In the genomic region with DNA sequence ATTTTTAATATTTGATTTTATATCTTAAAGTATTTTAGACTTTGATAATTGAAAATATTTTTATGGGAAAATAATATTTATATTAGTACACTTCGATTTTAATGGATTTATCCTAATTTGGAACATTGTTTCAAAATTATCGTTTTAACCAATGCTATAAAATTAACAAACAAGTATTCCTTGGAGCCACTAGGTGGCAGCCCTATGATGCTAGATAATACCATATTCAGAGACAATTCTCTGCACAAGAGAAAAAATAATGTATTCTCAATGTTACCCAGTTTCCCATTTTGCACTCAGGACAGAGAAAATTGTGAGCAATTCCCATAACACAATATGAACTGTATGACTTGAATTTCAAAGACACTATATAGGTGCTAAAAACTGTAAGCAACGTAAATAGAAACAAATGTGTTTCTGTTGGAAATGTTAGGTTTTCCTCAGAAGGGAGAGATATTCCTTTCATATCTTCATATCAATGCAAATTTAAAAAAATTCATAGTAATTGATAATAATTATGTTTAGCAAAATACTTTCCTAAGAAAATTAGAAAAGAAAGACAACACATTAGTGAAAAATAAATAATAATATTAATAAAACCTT, we compare ENCODE assay signal across 9 cellular contexts.
A peak's percentile ranks its signal among the peaks of the same experiment; 100 is the strongest.
DNase-seq lines count a peak whose midpoint lies in the region; ATAC-seq and TF ChIP-seq lines count a peak whose summit lies in the region.
"Had no signal": no experiment of that assay in that cellular context is flagged by ENCODE, and none has a peak within 500 bp of the region (broad histone marks: within the 10 kb centered on the region; RNA-seq: fewer than 3 reads in every experiment).

No MANE protein-coding gene starts in this region.

- no peaks in the 10 kb centered on the region for H3K27me3 Mint-ChIP-seq in activated T-helper 1 cell treated with anti-CD3 and anti-CD28 coated beads, Interleukin-12 subunit alpha, Interleukin-12 subunit beta, Interleukin-2, Interleukin-4 antibody, amounts not matched to agents 30 ng/mL and 10 ng/mL and 1 ng/mL, durations not matched to agents 14 hours and 24 hours and 36 hours (ENCODE audit: insufficient read depth)
- H3K27me3 Mint-ChIP-seq in natural killer cell (ENCODE audit: low read depth in 2 of 2): no peaks in the 10 kb centered on the region

- H3K36me3 ChIP-seq in HEK293 (ENCODE audit: control insufficient read depth in 2 of 2, insufficient read depth in 1 of 2, low read length in 2 of 2): no peaks in the 10 kb centered on the region
- no peaks in the 10 kb centered on the region for H3K36me3 ChIP-seq in lung (ENCODE audit: control insufficient read depth in 2 of 2, insufficient read depth in 2 of 2, low read length in 2 of 2)

- in situ Hi-C loops in T47D (cut with HindIII; ENCODE audit: low pct_unique_long_range_greater_than_20kb, low sequenced_read_pairs): no loop called here

- WGBS in lung, 2 donors: 33% methylated on average over 3 of the region's 3 CpGs

- H3K4me3 Mint-ChIP-seq in activated T-helper 1 cell treated with anti-CD3 and anti-CD28 coated beads, Interleukin-12 subunit alpha, Interleukin-12 subunit beta, Interleukin-2, Interleukin-4 antibody, amounts not matched to agents 30 ng/mL and 10 ng/mL and 1 ng/mL, durations not matched to agents 14 hours and 24 hours and 36 hours: no peak overlapping the region
- H3K4me3 Mint-ChIP-seq in natural killer cell: no peak overlapping the region

- no peaks in the 10 kb centered on the region for H3K27me3 ChIP-seq in lung (ENCODE audit: control insufficient read depth, insufficient read depth)

- intact Hi-C loops in activated T-helper 1 cell treated with anti-CD3 and anti-CD28 coated beads, Interleukin-12 subunit alpha, Interleukin-12 subunit beta, Interleukin-2, Interleukin-4 antibody, amounts not matched to agents 30 ng/mL and 10 ng/mL and 1 ng/mL, durations not matched to agents 14 hours and 24 hours and 36 hours (cut with micrococcal nuclease): loop anchor here (1.0 kb wide), 1 partner anchor 245 kb away; no protein-coding TSS in a partner anchor
- intact Hi-C loops in natural killer cell (cut with micrococcal nuclease): no loop called here

- H3K4me3 ChIP-seq in HEK293 (ENCODE audit: low read depth, low read length) (no peak overlapping the region), lung (no peak overlapping the region)
- H3K4me3 ChIP-seq: skin epidermis had no signal

- H3K4me1 Mint-ChIP-seq in activated T-helper 1 cell treated with anti-CD3 and anti-CD28 coated beads, Interleukin-12 subunit alpha, Interleukin-12 subunit beta, Interleukin-2, Interleukin-4 antibody, amounts not matched to agents 30 ng/mL and 10 ng/mL and 1 ng/mL, durations not matched to agents 14 hours and 24 hours and 36 hours (ENCODE audit: low read depth): no peaks in the 10 kb centered on the region
- no peaks in the 10 kb centered on the region for H3K4me1 Mint-ChIP-seq in natural killer cell

- DNase-seq in EL: peak; percentile 41
- DNase-seq in NCI-H460 (ENCODE audit: extremely low read depth, low read depth): peak; percentile 61
- DNase-seq in T47D (ENCODE audit: low read depth in 1 of 2, low spot score in 1 of 2): peak; percentile 18 to 73
- DNase-seq in lung (ENCODE audit: low spot score): no peak
- no peak for DNase-seq in activated T-helper 1 cell treated with anti-CD3 and anti-CD28 coated beads, Interleukin-12 subunit alpha, Interleukin-12 subunit beta, Interleukin-2, Interleukin-4 antibody, amounts not matched to agents 30 ng/mL and 10 ng/mL and 1 ng/mL, durations not matched to agents 14 hours and 24 hours and 36 hours (ENCODE audit: low spot score)
- no peak for DNase-seq in natural killer cell
- no peak for DNase-seq in islet precursor cell

- no peaks in the 10 kb centered on the region for H3K36me3 Mint-ChIP-seq in activated T-helper 1 cell treated with anti-CD3 and anti-CD28 coated beads, Interleukin-12 subunit alpha, Interleukin-12 subunit beta, Interleukin-2, Interleukin-4 antibody, amounts not matched to agents 30 ng/mL and 10 ng/mL and 1 ng/mL, durations not matched to agents 14 hours and 24 hours and 36 hours (ENCODE audit: low read depth)
- no peaks in the 10 kb centered on the region for H3K36me3 Mint-ChIP-seq in natural killer cell

- CTCF ChIA-PET in HEK293 (lab: Yijun Ruan, JAX): interaction anchor here (0.7 to 1.1 kb wide), 5 partner anchors 14 to 520 kb away, joined by 3 to 6 read pairs (median 3); no protein-coding TSS in a partner anchor

- POLR2A ChIA-PET in HEK293 (lab: Yijun Ruan, JAX): no interaction called here

- H3K27ac ChIP-seq in HEK293 (ENCODE audit: extremely low read depth, low read depth, low read length) (no peak overlapping the region), lung (ENCODE audit: low read depth in 1 of 2, low read length in 1 of 2) (no peak overlapping the region)
- H3K27ac ChIP-seq: skin epidermis had no signal

- ATAC-seq in lung (ENCODE audit: insufficient read depth, low FRiP score) (peak; percentile 62), natural killer cell (no peak)

- TF ChIP-seq CTCF in HEK293 (tag by site-specific recombination; IDR thresholded peaks at IDR 0.05) (no peak), lung (IDR thresholded peaks at IDR 0.05; ENCODE audit: control extremely low read depth, extremely low read depth) (peak; percentile 24), natural killer cell (IDR thresholded peaks at IDR 0.05) (no peak)

- no peaks in the 10 kb centered on the region for H3K9me3 Mint-ChIP-seq in activated T-helper 1 cell treated with anti-CD3 and anti-CD28 coated beads, Interleukin-12 subunit alpha, Interleukin-12 subunit beta, Interleukin-2, Interleukin-4 antibody, amounts not matched to agents 30 ng/mL and 10 ng/mL and 1 ng/mL, durations not matched to agents 14 hours and 24 hours and 36 hours
- H3K9me3 Mint-ChIP-seq in natural killer cell: no peaks in the 10 kb centered on the region

- peaks cover 10% of the 10 kb centered on the region for H3K4me1 ChIP-seq in HEK293 (ENCODE audit: control insufficient read depth, insufficient read depth, low read length)
- no peaks in the 10 kb centered on the region for H3K4me1 ChIP-seq in lung (ENCODE audit: control insufficient read depth in 2 of 2, insufficient read depth in 2 of 2, low read length in 2 of 2)

- no peak overlapping the region for H3K27ac Mint-ChIP-seq in activated T-helper 1 cell treated with anti-CD3 and anti-CD28 coated beads, Interleukin-12 subunit alpha, Interleukin-12 subunit beta, Interleukin-2, Interleukin-4 antibody, amounts not matched to agents 30 ng/mL and 10 ng/mL and 1 ng/mL, durations not matched to agents 14 hours and 24 hours and 36 hours
- no peak overlapping the region for H3K27ac Mint-ChIP-seq in natural killer cell

- H3K9me3 ChIP-seq in HEK293 (ENCODE audit: control insufficient read depth, insufficient read depth, low read depth, low read length) (no peaks in the 10 kb centered on the region), lung (ENCODE audit: control insufficient read depth in 2 of 2, insufficient read depth in 1 of 2, low read length in 1 of 2) (no peaks in the 10 kb centered on the region)

TF ChIP-seq in HEK293, 187 proteins besides CTCF, POLR2A, EP300 and RAD21:
- TF ChIP-seq YY1 (tag by site-specific recombination; IDR thresholded peaks at IDR 0.05) (no peak), ZNF654 (tag by site-specific recombination; IDR thresholded peaks at IDR 0.05; ENCODE audit: low read depth) (peak; percentile 71)

Comparison
In these comparisons a context has a peak if more than half of its experiments do, and no peak if none do; other contexts are left out.
1. DNase-seq: peak in EL (single experiment), NCI-H460 (single experiment) and T47D (2 of 2); none in lung (single experiment), activated T-helper 1 cell treated with anti-CD3 and anti-CD28 coated beads, Interleukin-12 subunit alpha, Interleukin-12 subunit beta, Interleukin-2, Interleukin-4 antibody, amounts not matched to agents 30 ng/mL and 10 ng/mL and 1 ng/mL, durations not matched to agents 14 hours and 24 hours and 36 hours (single experiment), natural killer cell (single experiment) and islet precursor cell (single experiment).